ENCODE assay signal across 7 cellular contexts in genomic region chr1:153646672-153647374, GRCh38. TPM values are rescaled to one million over a fixed set of nuclear protein-coding genes. Genes with fewer than 3 reads are reported as not detected.
DNase-seq lines count a peak whose midpoint lies in the region; ATAC-seq, FAIRE-seq and TF ChIP-seq lines count a peak whose summit lies in the region.

No MANE protein-coding gene starts in this region.

- H3K27ac Mint-ChIP-seq in H9 = peak overlapping the region; percentile 35 to 90 (median 57)

- no peak overlapping the region for H2BK20ac ChIP-seq in H9 (ENCODE audit: low read depth, low read length, poor library complexity, severe bottlenecking)

- H4K91ac ChIP-seq in H9 (ENCODE audit: insufficient read length, low read depth, low read length) = no peak overlapping the region

- H3K4ac ChIP-seq in H9 (ENCODE audit: low read depth, low read length) = no peak overlapping the region

- H3K4me1 ChIP-seq in H9 (ENCODE audit: insufficient read depth, low read length) (no peaks in the 10 kb centered on the region), endothelial cell of umbilical vein (ENCODE audit: control insufficient read depth, extremely low read depth, insufficient read depth, low read length) (no peaks in the 10 kb centered on the region), parathyroid adenoma (peaks cover 5% of the 10 kb centered on the region)

- no peaks in the 10 kb centered on the region for H3K9me3 ChIP-seq in H9 (ENCODE audit: control insufficient read depth, low read depth, low read length)
- no peaks in the 10 kb centered on the region for H3K9me3 ChIP-seq in endothelial cell of umbilical vein (replicated peaks; ENCODE audit: control insufficient read depth, insufficient read depth, low read length)
- H3K9me3 ChIP-seq in parathyroid adenoma (ENCODE audit: control insufficient read depth, low read length) = no peaks in the 10 kb centered on the region

- no peaks in the 10 kb centered on the region for H3K9me1 ChIP-seq in endothelial cell of umbilical vein (replicated peaks; ENCODE audit: control insufficient read depth, extremely low read depth, insufficient read depth, low read length)

- BruUV-seq in endothelial cell of umbilical vein (replicated peaks; lab: Mats Ljungman, UMichigan) = no TSS peak

- H3K27me3 Mint-ChIP-seq in H9 (ENCODE audit: low read depth) = peaks cover 4% of the 10 kb centered on the region; the same call in 1 of the 2 replicates

- H3K4me3 ChIP-seq in endothelial cell of umbilical vein (replicated peaks in 1 of 3; ENCODE audit: insufficient read depth in 1 of 3, low read depth in 1 of 3, low read length in 3 of 3) (no peak overlapping the region), parathyroid adenoma (ENCODE audit: low read depth, low read length) (no peak overlapping the region)

- H3K23ac ChIP-seq in H9 (ENCODE audit: insufficient read length, low read depth, low read length) = no peak overlapping the region

- H2BK15ac ChIP-seq in H9 (ENCODE audit: low read depth, low read length) = no peak overlapping the region

- no peak overlapping the region for H3K56ac ChIP-seq in H9 (ENCODE audit: insufficient read length, low read depth, low read length)

- H4K20me1 ChIP-seq in H9 (ENCODE audit: control insufficient read depth, insufficient read depth, insufficient read length) (no peaks in the 10 kb centered on the region), endothelial cell of umbilical vein (replicated peaks; ENCODE audit: control insufficient read depth, extremely low read depth, insufficient read depth, low read length) (no peaks in the 10 kb centered on the region)

- no peak for TF ChIP-seq POLR2A in endothelial cell of umbilical vein (IDR thresholded peaks at IDR 0.05; ENCODE audit: low read depth, low read length)

- H3K4me3 Mint-ChIP-seq in H9 = peak overlapping the region in 1 of 2 experiments; percentile 47; a peak in 2 of 5 replicates

- CTCF ChIA-PET in RWPE1 (lab: Yijun Ruan, JAX) (no interaction called here), endothelial cell of umbilical vein (lab: Charles Lee) (interaction anchor here (0.8 to 0.9 kb wide), 2 partner anchors 13 to 19 kb away, joined by 3 read pairs; partner anchors contain the start of genes CHTOP and S100A13)

- WGBS in H9 (ENCODE audit: extremely low coverage, insufficient read length, low lambda C conversion rate) = no CpG with 5 or more reads among the region's 5 CpGs

- H3K4me2 ChIP-seq in H9 (ENCODE audit: insufficient read depth, insufficient read length, low read length) (no peak overlapping the region), endothelial cell of umbilical vein (ENCODE audit: insufficient read depth, low read length) (no peak overlapping the region), parathyroid adenoma (ENCODE audit: low read length) (no peak overlapping the region)

- peaks cover 26 to 50% (median 48%) of the 10 kb centered on the region in 3 experiments; a peak in 6 of 7 replicates for H3K36me3 Mint-ChIP-seq in H9 (ENCODE audit: insufficient read depth in 1 of 3, low read depth in 3 of 3)

- dilution Hi-C loops in endothelial cell of umbilical vein (cut with MboI; ENCODE audit: extremely low pct_ligation_motif_present, low sequenced_read_pairs) = no loop called here

- H3K36me3 ChIP-seq in endothelial cell of umbilical vein (ENCODE audit: control insufficient read depth in 2 of 2, extremely low read depth in 1 of 2, insufficient read depth in 2 of 2, low read length in 2 of 2) (peaks cover 30 to 31% of the 10 kb centered on the region in 2 experiments), parathyroid adenoma (ENCODE audit: control insufficient read depth, insufficient read depth, low read length) (no peaks in the 10 kb centered on the region)

- no peak overlapping the region for H2BK120ac ChIP-seq in H9 (ENCODE audit: low read depth, low read length, poor library complexity, severe bottlenecking)

- TF ChIP-seq CTCF in H9 (conservative IDR thresholded peaks at IDR 0.05) (no peak), RWPE1 (conservative IDR thresholded peaks at IDR 0.05; ENCODE audit: low read depth) (no peak), endothelial cell of umbilical vein (IDR thresholded peaks at IDR 0.05; ENCODE audit: extremely low read depth in 1 of 2, insufficient read depth in 1 of 2, low read depth in 1 of 2, low read length in 2 of 2) (no peak), parathyroid adenoma (IDR thresholded peaks at IDR 0.05) (no peak)

- no peak overlapping the region for H3K9ac ChIP-seq in H9 (ENCODE audit: extremely low read depth, insufficient read length, low read length)
- no peak overlapping the region for H3K9ac ChIP-seq in endothelial cell of umbilical vein (replicated peaks; ENCODE audit: extremely low read depth, insufficient read depth, low read length)
- no peak overlapping the region for H3K9ac ChIP-seq in parathyroid adenoma

- intact Hi-C loops in endothelial cell of umbilical vein (cut with micrococcal nuclease) = no loop called here

- H3K4me1 Mint-ChIP-seq in H9 = peaks cover 6% of the 10 kb centered on the region in 2 experiments

- H2BK5ac ChIP-seq in H9 (ENCODE audit: insufficient read length, low read length) = no peak overlapping the region

- POLR2A ChIA-PET in RWPE1 (lab: Yijun Ruan, JAX; ENCODE audit: low non-redundant PET) = no interaction called here
- POLR2A ChIA-PET in endothelial cell of umbilical vein (lab: Charles Lee) = interaction anchor here (0.7 kb wide), 1 partner anchor 75 kb away, joined by 3 read pairs; no protein-coding TSS in a partner anchor

- H3K14ac ChIP-seq in H9 (ENCODE audit: insufficient read depth, low read length) = no peak overlapping the region

- no peak overlapping the region for H3T11ph ChIP-seq in H9 (ENCODE audit: low read length)

- H3K27ac ChIP-seq in H9 (ENCODE audit: insufficient read length, low read depth, low read length) (no peak overlapping the region), RWPE1 (peak overlapping the region; percentile 53), endothelial cell of umbilical vein (ENCODE audit: insufficient read depth, low read depth, low read length) (no peak overlapping the region), parathyroid adenoma (peak overlapping the region; percentile 56)

- FAIRE-seq in endothelial cell of umbilical vein (lab: Jason Lieb, UNC) = no peak

- H3K79me1 ChIP-seq in H9 (ENCODE audit: insufficient read depth, low read depth, low read length, poor library complexity, severe bottlenecking) = peaks cover 4% of the 10 kb centered on the region

- H3K18ac ChIP-seq in H9 (ENCODE audit: insufficient read length, low read depth, low read length) = no peak overlapping the region

- no peak overlapping the region for H4K8ac ChIP-seq in H9 (replicated peaks; ENCODE audit: insufficient read length, low read depth, low read length)

- no peaks in the 10 kb centered on the region for H3K23me2 ChIP-seq in H9 (ENCODE audit: insufficient read length, low read depth, low read length, poor library complexity, severe bottlenecking)

- DNase-seq in H9 (no peak), RWPE1 (ENCODE audit: low spot score) (no peak), endothelial cell of umbilical vein (ENCODE audit: low read depth, low spot score) (no peak), cortex of kidney (lab: John Stamatoyannopoulos, UW) (no peak)
- no peak for DNase-seq in stimulated activated CD4-positive, alpha-beta T cell treated with anti-CD3 and anti-CD28 coated beads, Interleukin-4, amount 100 ng/mL, for 4 hours

- no peak for ATAC-seq in GM18909 (IDR thresholded peaks at IDR 0.05; ENCODE audit: poor library complexity, unreplicated experiment)

- H2AK5ac ChIP-seq in H9 (ENCODE audit: insufficient read length, low read length) = no peak overlapping the region

- H3K27me3 ChIP-seq in H9 (ENCODE audit: insufficient read depth, low read length) (no peaks in the 10 kb centered on the region), endothelial cell of umbilical vein (ENCODE audit: control insufficient read depth in 2 of 2, insufficient read depth in 2 of 2, low read length in 2 of 2) (no peaks in the 10 kb centered on the region), parathyroid adenoma (ENCODE audit: control insufficient read depth, insufficient read depth, low read length) (no peaks in the 10 kb centered on the region)

- H2AFZ ChIP-seq in H9 (ENCODE audit: low read length) (no peak overlapping the region), endothelial cell of umbilical vein (ENCODE audit: low read depth, low read length) (no peak overlapping the region), parathyroid adenoma (no peak overlapping the region)

- H4K5ac ChIP-seq in H9 (ENCODE audit: insufficient read length, low read depth, low read length) = no peak overlapping the region

- no peaks in the 10 kb centered on the region for H3K9me3 Mint-ChIP-seq in H9

- no peak overlapping the region for H2BK12ac ChIP-seq in H9 (ENCODE audit: insufficient read length, low read depth, low read length)

- H3K79me2 ChIP-seq in H9 (ENCODE audit: insufficient read depth, low read length) (no peaks in the 10 kb centered on the region), endothelial cell of umbilical vein (ENCODE audit: control insufficient read depth, insufficient read depth, low read length) (peaks cover 5% of the 10 kb centered on the region), parathyroid adenoma (no peaks in the 10 kb centered on the region)

RNA-seq across cellular contexts. Expression of gene SNAPIN, which starts 11.7 kb away (rescaled TPM):
- 29.0 and 29.5 TPM in 2 replicates for total RNA-seq in H9 (2021)
- total RNA-seq in endothelial cell of umbilical vein = 36.5 and 36.8 TPM in 2 replicates
- 47.3 and 55.1 TPM in 2 replicates for polyA plus RNA-seq in endothelial cell of umbilical vein
- 53.0 and 57.6 TPM in 2 replicates for polyA plus RNA-seq in endothelial cell of umbilical vein (2011; cell fraction: cytosol; rRNA removed)
- polyA plus RNA-seq in endothelial cell of umbilical vein (2011; cell fraction: nucleus; rRNA removed) = 23.5 and 24.2 TPM in 2 replicates
- 28.9 and 31.7 TPM in 2 replicates for polyA plus RNA-seq in endothelial cell of umbilical vein (2012)
- polyA minus RNA-seq in endothelial cell of umbilical vein = 20.9 and 22.2 TPM in 2 replicates
- 25.6 TPM for polyA minus RNA-seq in endothelial cell of umbilical vein (2011; cell fraction: cytosol; rRNA and poly(A)+ RNA removed)
- 9.2 and 12.7 TPM in 2 replicates for polyA minus RNA-seq in endothelial cell of umbilical vein (2011; cell fraction: nucleus; rRNA and poly(A)+ RNA removed)

RNA-seq across cellular contexts. Expression of gene CHTOP, which starts 13.0 kb away (rescaled TPM):
- total RNA-seq in H9 (2021) (126 and 129 TPM in 2 replicates), endothelial cell of umbilical vein (72.1 and 74.4 TPM in 2 replicates)
- polyA plus RNA-seq in endothelial cell of umbilical vein = 47.1 and 62.0 TPM in 2 replicates
- polyA plus RNA-seq in endothelial cell of umbilical vein (2011; cell fraction: cytosol; rRNA removed) = 50.2 and 51.0 TPM in 2 replicates
- polyA plus RNA-seq in endothelial cell of umbilical vein (2011; cell fraction: nucleus; rRNA removed) = 106 and 115 TPM in 2 replicates
- 42.7 and 46.6 TPM in 2 replicates for polyA plus RNA-seq in endothelial cell of umbilical vein (2012)
- polyA minus RNA-seq in endothelial cell of umbilical vein = 45.3 and 54.6 TPM in 2 replicates
- polyA minus RNA-seq in endothelial cell of umbilical vein (2011; cell fraction: cytosol; rRNA and poly(A)+ RNA removed) = 38.8 TPM
- polyA minus RNA-seq in endothelial cell of umbilical vein (2011; cell fraction: nucleus; rRNA and poly(A)+ RNA removed) = 107 and 134 TPM in 2 replicates

RNA-seq across cellular contexts. Expression of gene S100A1, which starts 18.6 kb away (rescaled TPM):
- total RNA-seq in H9 (2021) (1.1 TPM in 1 of 2 replicates, not detected in the other), endothelial cell of umbilical vein (not detected in 2 replicates)
- polyA plus RNA-seq in endothelial cell of umbilical vein = not detected in 2 replicates
- not detected in 2 replicates for polyA plus RNA-seq in endothelial cell of umbilical vein (2011; cell fraction: cytosol; rRNA removed)
- not detected in 2 replicates for polyA plus RNA-seq in endothelial cell of umbilical vein (2011; cell fraction: nucleus; rRNA removed)
- 0.66 and 1.1 TPM in 2 replicates for polyA plus RNA-seq in endothelial cell of umbilical vein (2012)
- 0.58 TPM in 1 of 2 replicates, not detected in the other for polyA minus RNA-seq in endothelial cell of umbilical vein
- polyA minus RNA-seq in endothelial cell of umbilical vein (2011; cell fraction: cytosol; rRNA and poly(A)+ RNA removed) = 1.3 TPM
- not detected in 2 replicates for polyA minus RNA-seq in endothelial cell of umbilical vein (2011; cell fraction: nucleus; rRNA and poly(A)+ RNA removed)

RNA-seq across cellular contexts. Expression of gene S100A13, which starts 19.5 kb away (rescaled TPM):
- total RNA-seq in H9 (2021) (55.0 and 64.5 TPM in 2 replicates), endothelial cell of umbilical vein (155 and 255 TPM in 2 replicates)
- polyA plus RNA-seq in endothelial cell of umbilical vein = 332 and 360 TPM in 2 replicates
- polyA plus RNA-seq in endothelial cell of umbilical vein (2011; cell fraction: cytosol; rRNA removed) = 385 and 427 TPM in 2 replicates
- polyA plus RNA-seq in endothelial cell of umbilical vein (2011; cell fraction: nucleus; rRNA removed) = 150 and 158 TPM in 2 replicates
- 221 and 233 TPM in 2 replicates for polyA plus RNA-seq in endothelial cell of umbilical vein (2012)
- polyA minus RNA-seq in endothelial cell of umbilical vein = 113 and 129 TPM in 2 replicates
- 39.0 TPM for polyA minus RNA-seq in endothelial cell of umbilical vein (2011; cell fraction: cytosol; rRNA and poly(A)+ RNA removed)
- 16.5 and 16.8 TPM in 2 replicates for polyA minus RNA-seq in endothelial cell of umbilical vein (2011; cell fraction: nucleus; rRNA and poly(A)+ RNA removed)

RNA-seq across cellular contexts. Expression of gene ILF2, which starts 24.0 kb away (rescaled TPM):
- total RNA-seq in H9 (2021) = 357 and 362 TPM in 2 replicates
- 271 TPM in 2 replicates for total RNA-seq in endothelial cell of umbilical vein
- 289 and 303 TPM in 2 replicates for polyA plus RNA-seq in endothelial cell of umbilical vein
- 391 and 409 TPM in 2 replicates for polyA plus RNA-seq in endothelial cell of umbilical vein (2011; cell fraction: cytosol; rRNA removed)
- 309 and 313 TPM in 2 replicates for polyA plus RNA-seq in endothelial cell of umbilical vein (2011; cell fraction: nucleus; rRNA removed)
- polyA plus RNA-seq in endothelial cell of umbilical vein (2012) = 208 and 298 TPM in 2 replicates
- polyA minus RNA-seq in endothelial cell of umbilical vein = 290 and 300 TPM in 2 replicates
- polyA minus RNA-seq in endothelial cell of umbilical vein (2011; cell fraction: cytosol; rRNA and poly(A)+ RNA removed) = 157 TPM
- 93.8 and 114 TPM in 2 replicates for polyA minus RNA-seq in endothelial cell of umbilical vein (2011; cell fraction: nucleus; rRNA and poly(A)+ RNA removed)

Comparison
In these comparisons a context has a peak if more than half of its experiments do, and no peak if none do; other contexts are left out.
1. H3K27ac ChIP-seq: peak in RWPE1 (single experiment) and parathyroid adenoma (single experiment); none in H9 (single experiment) and endothelial cell of umbilical vein (single experiment).